In the genomic region with DNA sequence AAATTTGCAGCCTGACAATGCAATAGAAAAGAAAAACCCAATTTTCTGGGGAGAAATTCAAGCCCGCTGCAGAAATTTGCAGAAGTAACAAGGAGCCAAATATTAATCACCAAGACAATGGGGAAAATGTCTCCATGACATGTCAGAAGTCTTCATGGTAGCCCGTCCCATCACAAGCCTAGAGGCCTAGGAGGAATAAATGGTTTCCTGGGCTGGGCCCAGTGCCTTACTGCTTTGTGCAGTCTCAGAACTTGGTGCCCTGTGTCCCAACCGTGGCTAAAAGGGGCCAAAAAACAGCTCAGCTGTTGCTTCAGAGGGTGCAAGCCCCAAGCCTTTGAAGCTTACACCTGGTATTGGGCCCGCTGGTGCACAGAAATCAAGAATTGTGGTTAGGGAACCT, we compare ENCODE assay signal across 27 cellular contexts.
DNase-seq lines count a peak whose midpoint lies in the region; TF ChIP-seq lines count a peak whose summit lies in the region.
"Had no signal": no experiment of that assay in that cellular context is flagged by ENCODE, and none has a peak within 500 bp of the region (broad histone marks: within the 10 kb centered on the region; RNA-seq: fewer than 3 reads in every experiment).

No MANE protein-coding gene starts in this region.

- TF ChIP-seq CTCF in HEK293 (tag by site-specific recombination; IDR thresholded peaks at IDR 0.05), result no peak

- 0 out of 2 replicates have a peak, but pooled peaks cover under 1% of the 10 kb centered on the region for H3K4me1 ChIP-seq in HEK293 (ENCODE audit: control insufficient read depth, insufficient read depth, low read length)
- H3K4me1 ChIP-seq: A549; BE2C; BLaER1; BLaER1 treated with 17β-estradiol and CSF1 and Interleukin-3, amounts not matched to agents 10 nM and 100 nM; Caco-2 had no signal

- no peak for DNase-seq in NCI-H748 (lab: John Stamatoyannopoulos, UW; ENCODE audit: unreplicated experiment)
- DNase-seq: 8988T; ACHN; AML-193; BE2C; C1 segment of cervical spinal cord; Caco-2; Calu3; CD4-positive, alpha-beta memory T cell; CD4-positive, alpha-beta T cell; CD4-positive, CD25-positive, alpha-beta regulatory T cell; CD8-positive, alpha-beta memory T cell; CD8-positive, alpha-beta T cell; COR-L47; DMS 273 treated with DMSO at 0.1 percent for 48 hours; DMS153; DMS53; DMS79; DMS79 treated with DMSO at 0.1 percent for 48 hours; DND-41; EL had no signal

- no peaks in the 10 kb centered on the region for H3K36me3 ChIP-seq in HEK293 (ENCODE audit: control insufficient read depth in 2 of 2, insufficient read depth in 1 of 2, low read length in 2 of 2)
- H3K36me3 ChIP-seq: BE2C; BLaER1; BLaER1 treated with 17β-estradiol and CSF1 and Interleukin-3, amounts not matched to agents 10 nM and 100 nM had no signal

- CTCF ChIA-PET in HEK293 (lab: Yijun Ruan, JAX), result interaction anchor here (1.0 to 1.2 kb wide), 2 partner anchors 13 to 17 kb away, joined by 3 to 4 read pairs; no protein-coding TSS in a partner anchor

- H3K4me3 ChIP-seq in HEK293 (ENCODE audit: low read depth, low read length), result no peak overlapping the region
- H3K4me3 ChIP-seq: A549; BLaER1; BLaER1 treated with 17β-estradiol and CSF1 and Interleukin-3, amounts not matched to agents 10 nM and 100 nM had no signal

- no peaks in the 10 kb centered on the region for H3K9me3 ChIP-seq in HEK293 (ENCODE audit: control insufficient read depth, insufficient read depth, low read depth, low read length)
- H3K9me3 ChIP-seq: BE2C had no signal

- POLR2A ChIA-PET in HEK293 (lab: Yijun Ruan, JAX), result no interaction called here

- H3K27ac ChIP-seq in HEK293 (ENCODE audit: extremely low read depth, low read depth, low read length), result no peak overlapping the region
- H3K27ac ChIP-seq: 22Rv1; A549; BLaER1; BLaER1 treated with 17β-estradiol and CSF1 and Interleukin-3, amounts not matched to agents 10 nM and 100 nM; C4-2B had no signal

TF ChIP-seq in HEK293, 187 proteins besides CTCF, POLR2A, EP300 and RAD21:
- TF ChIP-seq ZNF830 (tag by site-specific recombination; IDR thresholded peaks at IDR 0.05; ENCODE audit: low read depth) (no peak), SETDB1 (IDR thresholded peaks at IDR 0.05; ENCODE audit: insufficient read length, low read length) (peak; percentile 56), ZNF585B (tag by site-specific recombination; IDR thresholded peaks at IDR 0.05) (peak; percentile 91)
